19 cellular contexts compared by ENCODE assay signal in genomic region chr5:33852327-33852726, GRCh38. TPM values are rescaled to one million over a fixed set of nuclear protein-coding genes. Genes with fewer than 3 reads are reported as not detected.
DNase-seq lines count a peak whose midpoint lies in the region; ATAC-seq and TF ChIP-seq lines count a peak whose summit lies in the region.
"Had no signal": no experiment of that assay in that cellular context is flagged by ENCODE, and none has a peak within 500 bp of the region (broad histone marks: within the 10 kb centered on the region; RNA-seq: fewer than 3 reads in every experiment).

No MANE protein-coding gene starts in this region.

- TF ChIP-seq CTCF in cardiac muscle cell (IDR thresholded peaks at IDR 0.05; ENCODE audit: low read depth, low read length) (no peak), cardiac fibroblast (IDR thresholded peaks at IDR 0.05; ENCODE audit: low read depth, low read length) (no peak), thoracic aorta (IDR thresholded peaks at IDR 0.05) (no peak)

- DNase-seq in cardiac muscle cell (ENCODE audit: low read depth in 1 of 2, low spot score in 1 of 2) (peak in 1 of 2 donors; percentile 42), Right ventricle myocardium superior (no peak), cardiac fibroblast (ENCODE audit: low read depth in 2 of 2) (peak; percentile 44 to 56), iris pigment epithelial cell (ENCODE audit: low read depth) (peak; percentile 57), thoracic aorta (ENCODE audit: low spot score) (no peak), caudate nucleus (lab: John Stamatoyannopoulos, UW) (no peak)
- DNase-seq in activated naive CD8-positive, alpha-beta T cell treated with anti-CD3 and anti-CD28 coated beads for 36 hours: no peak
- DNase-seq in stimulated activated CD8-positive, alpha-beta memory T cell treated with anti-CD3 and anti-CD28 coated beads, Interleukin-4, amount 100 ng/mL, for 48 hours: no peak
- DNase-seq: activated CD4-positive, alpha-beta T cell treated with anti-CD3 and anti-CD28 coated beads, Interleukin-2, amount 50 U/mL, for 48 hours; activated naive CD8-positive, alpha-beta T cell treated with anti-CD3 and anti-CD28 coated beads, Interleukin-2, amount 10 ng/mL, durations not matched to agents 7 days and 5 days; activated T-cell treated with anti-CD3 and anti-CD28 coated beads, Interleukin-2, amount 50 U/mL, for 24 hours; DND-41; heart left ventricle; NCI-H1694; ovary; small intestine; stimulated activated naive B cell treated with anti-CD40 and anti-IgM and Interleukin-4, amounts not matched to agents 10 μg/mL and 1 μg/mL and 100 μg/mL, for 72 hours had no signal

- H3K27me3 Mint-ChIP-seq in activated naive CD8-positive, alpha-beta T cell treated with anti-CD3 and anti-CD28 coated beads for 36 hours: no peaks in the 10 kb centered on the region
- H3K27me3 Mint-ChIP-seq: stimulated activated naive B cell treated with anti-CD40 and anti-IgM and Interleukin-4, amounts not matched to agents 10 μg/mL and 1 μg/mL and 100 μg/mL, for 72 hours had no signal

- H3K36me3 ChIP-seq in cardiac muscle cell (no peaks in the 10 kb centered on the region), thoracic aorta (no peaks in the 10 kb centered on the region)
- H3K36me3 ChIP-seq: heart left ventricle, ovary had no signal

- H3K9me3 ChIP-seq in cardiac muscle cell (ENCODE audit: low read depth) (no peaks in the 10 kb centered on the region), thoracic aorta (no peaks in the 10 kb centered on the region)
- H3K9me3 ChIP-seq: heart left ventricle, ovary had no signal

- H3K27ac Mint-ChIP-seq in activated naive CD8-positive, alpha-beta T cell treated with anti-CD3 and anti-CD28 coated beads for 36 hours: no peak overlapping the region
- H3K27ac Mint-ChIP-seq: activated naive CD8-positive, alpha-beta T cell treated with anti-CD3 and anti-CD28 coated beads, Interleukin-2, amount 10 ng/mL, durations not matched to agents 7 days and 5 days; activated T-cell treated with anti-CD3 and anti-CD28 coated beads, Interleukin-2, amount 50 U/mL, for 24 hours; stimulated activated naive B cell treated with anti-CD40 and anti-IgM and Interleukin-4, amounts not matched to agents 10 μg/mL and 1 μg/mL and 100 μg/mL, for 72 hours had no signal

- no peak overlapping the region for H3K4me3 ChIP-seq in cardiac muscle cell
- no peak overlapping the region for H3K4me3 ChIP-seq in cardiac fibroblast (replicated peaks in 1 of 2; ENCODE audit: low read depth in 2 of 2, low read length in 2 of 2)
- peak overlapping the region; percentile 61 for H3K4me3 ChIP-seq in thoracic aorta
- H3K4me3 ChIP-seq: ovary, SK-N-MC had no signal

- no peak overlapping the region for H3K4me3 Mint-ChIP-seq in activated naive CD8-positive, alpha-beta T cell treated with anti-CD3 and anti-CD28 coated beads for 36 hours
- H3K4me3 Mint-ChIP-seq: activated naive CD8-positive, alpha-beta T cell treated with anti-CD3 and anti-CD28 coated beads, Interleukin-2, amount 10 ng/mL, durations not matched to agents 7 days and 5 days; activated T-cell treated with anti-CD3 and anti-CD28 coated beads, Interleukin-2, amount 50 U/mL, for 24 hours; stimulated activated naive B cell treated with anti-CD40 and anti-IgM and Interleukin-4, amounts not matched to agents 10 μg/mL and 1 μg/mL and 100 μg/mL, for 72 hours had no signal

- H3K4me1 Mint-ChIP-seq in activated naive CD8-positive, alpha-beta T cell treated with anti-CD3 and anti-CD28 coated beads for 36 hours: peaks cover 13% of the 10 kb centered on the region

- peak overlapping the region; percentile 96 for H3K27ac ChIP-seq in cardiac muscle cell
- peak overlapping the region; percentile 58 to 59 for H3K27ac ChIP-seq in thoracic aorta
- H3K27ac ChIP-seq in caudate nucleus (ENCODE audit: low read depth, low read length): no peak overlapping the region
- H3K27ac ChIP-seq: 22Rv1, ovary, SK-N-MC had no signal

- ATAC-seq in Right ventricle myocardium superior (ENCODE audit: poor library complexity): no peak
- ATAC-seq in thoracic aorta (ENCODE audit: insufficient number of reproducible peaks, low FRiP score, low read depth): no peak
- ATAC-seq: stimulated activated naive B cell treated with anti-CD40 and anti-IgM and Interleukin-4, amounts not matched to agents 10 μg/mL and 1 μg/mL and 100 μg/mL, for 72 hours had no signal

- no peaks in the 10 kb centered on the region for H3K27me3 ChIP-seq in cardiac muscle cell
- no peaks in the 10 kb centered on the region for H3K27me3 ChIP-seq in thoracic aorta (replicated peaks; ENCODE audit: insufficient read depth)
- H3K27me3 ChIP-seq: heart left ventricle, ovary had no signal

- H3K36me3 Mint-ChIP-seq in activated naive CD8-positive, alpha-beta T cell treated with anti-CD3 and anti-CD28 coated beads for 36 hours: no peaks in the 10 kb centered on the region
- H3K36me3 Mint-ChIP-seq: activated naive CD8-positive, alpha-beta T cell treated with anti-CD3 and anti-CD28 coated beads, Interleukin-2, amount 10 ng/mL, durations not matched to agents 7 days and 5 days; stimulated activated naive B cell treated with anti-CD40 and anti-IgM and Interleukin-4, amounts not matched to agents 10 μg/mL and 1 μg/mL and 100 μg/mL, for 72 hours had no signal

- intact Hi-C loops in Right ventricle myocardium superior (cut with DNase I): no loop called here

- no peaks in the 10 kb centered on the region for H3K9me3 Mint-ChIP-seq in activated naive CD8-positive, alpha-beta T cell treated with anti-CD3 and anti-CD28 coated beads for 36 hours
- H3K9me3 Mint-ChIP-seq: activated naive CD8-positive, alpha-beta T cell treated with anti-CD3 and anti-CD28 coated beads, Interleukin-2, amount 10 ng/mL, durations not matched to agents 7 days and 5 days; activated T-cell treated with anti-CD3 and anti-CD28 coated beads, Interleukin-2, amount 50 U/mL, for 24 hours; stimulated activated naive B cell treated with anti-CD40 and anti-IgM and Interleukin-4, amounts not matched to agents 10 μg/mL and 1 μg/mL and 100 μg/mL, for 72 hours had no signal

- H3K4me1 ChIP-seq in cardiac muscle cell (ENCODE audit: low read depth) (peaks cover 61% of the 10 kb centered on the region), thoracic aorta (ENCODE audit: control insufficient read depth in 1 of 2, low read depth in 2 of 2) (peaks cover 18 to 47% of the 10 kb centered on the region in 2 donors)

RNA-seq across cellular contexts. Expression of gene ADAMTS12, which starts 39.5 kb away (rescaled TPM):
- total RNA-seq in cardiac muscle cell (25.6 and 48.4 TPM in 2 replicates), Right ventricle myocardium superior (1.7 TPM), thoracic aorta (1 to 10 TPM; 7.3 to 8.0 TPM)
- 29.3 and 50.4 TPM in 2 replicates for polyA plus RNA-seq in cardiac muscle cell
- not detected for total RNA-seq in activated naive CD8-positive, alpha-beta T cell treated with anti-CD3 and anti-CD28 coated beads for 36 hours
- total RNA-seq: activated naive CD8-positive, alpha-beta T cell treated with anti-CD3 and anti-CD28 coated beads, Interleukin-2, amount 10 ng/mL, durations not matched to agents 7 days and 5 days had no signal

Comparison
In these comparisons a context has a peak if more than half of its experiments do, and no peak if none do; other contexts are left out.
1. DNase-seq: peak in cardiac fibroblast (2 of 2) and iris pigment epithelial cell (single experiment); none in Right ventricle myocardium superior (single experiment), thoracic aorta (single experiment), activated naive CD8-positive, alpha-beta T cell treated with anti-CD3 and anti-CD28 coated beads for 36 hours (single experiment), caudate nucleus (0 of 61) and stimulated activated CD8-positive, alpha-beta memory T cell treated with anti-CD3 and anti-CD28 coated beads, Interleukin-4, amount 100 ng/mL, for 48 hours (single experiment).